ENCODE assay signal across 8 cellular contexts in the genomic region with DNA sequence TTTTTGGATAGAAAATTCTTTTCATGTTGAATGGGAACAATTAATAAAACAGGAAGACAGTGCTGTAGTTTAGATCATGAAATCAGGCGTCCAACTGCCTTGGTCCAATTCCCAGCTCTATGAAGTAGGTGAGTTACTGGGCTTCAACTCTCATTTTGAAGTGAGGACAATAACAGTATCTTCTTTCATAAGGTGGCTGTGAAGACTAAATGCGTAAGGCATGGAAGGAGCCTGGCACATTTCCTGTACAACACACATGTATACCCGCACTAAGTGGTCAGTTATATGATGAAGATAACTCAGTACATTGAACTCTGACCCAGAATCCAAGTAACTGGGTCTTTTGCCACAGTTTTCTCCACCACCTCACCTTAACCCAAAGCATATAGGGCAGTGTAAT.
"Had no signal": no experiment of that assay in that cellular context is flagged by ENCODE, and none has a peak within 500 bp of the region (broad histone marks: within the 10 kb centered on the region; RNA-seq: fewer than 3 reads in every experiment).

No MANE protein-coding gene starts in this region.

- ATAC-seq: HCT116 had no signal

- DNase-seq: GM23248, GOT3, H7, HFFc6, IMR-90, KBM-7 had no signal

- H3K27ac ChIP-seq: GM23248 had no signal

- H3K4me3 ChIP-seq: GM23248, HAP-1 had no signal

- H3K9me3 ChIP-seq: HAP-1 had no signal
